ENCODE assay signal across 1 cellular context in the genomic region with DNA sequence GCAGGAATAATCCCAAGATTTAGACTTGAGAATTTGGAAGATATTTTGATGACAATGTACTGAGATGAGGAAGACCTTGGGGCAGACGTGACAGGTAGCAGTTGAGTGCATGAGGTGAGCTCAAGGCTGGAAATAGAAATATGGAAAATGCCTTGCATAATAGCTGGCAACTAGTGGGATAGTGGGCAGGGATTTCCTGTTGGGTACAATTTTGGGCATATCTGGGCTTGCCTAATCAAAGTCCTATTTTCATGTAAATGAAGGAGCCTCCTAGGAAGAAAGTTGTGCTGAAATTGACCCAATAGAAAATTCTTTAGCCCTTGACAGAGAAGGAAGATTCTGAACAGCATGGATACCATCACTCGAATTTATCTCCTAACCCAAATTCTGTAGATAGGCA.
TF ChIP-seq lines count a peak whose summit lies in the region.

No MANE protein-coding gene starts in this region.

TF ChIP-seq in H1, 55 proteins besides CTCF, POLR2A, EP300 and RAD21:
- no peak for TF ChIP-seq JUN (IDR thresholded peaks at IDR 0.05; ENCODE audit: low read depth, low read length)
- TF ChIP-seq PHF8 (conservative IDR thresholded peaks at IDR 0.05; ENCODE audit: low read depth, low read length): no peak
- no peak for TF ChIP-seq FOSL1 (IDR thresholded peaks at IDR 0.05; ENCODE audit: insufficient read depth, low read depth, low read length)
- TF ChIP-seq SIX5 (IDR thresholded peaks at IDR 0.05; ENCODE audit: low read depth, low read length): no peak
- TF ChIP-seq BRCA1 (IDR thresholded peaks at IDR 0.05; ENCODE audit: low read depth, low read length): no peak
- TF ChIP-seq POLR2AphosphoS5 (IDR thresholded peaks at IDR 0.05; ENCODE audit: low read depth, low read length): no peak
- TF ChIP-seq RBBP5 (IDR thresholded peaks at IDR 0.05; ENCODE audit: borderline replicate concordance, low read depth, low read length): no peak
- TF ChIP-seq CHD1 (IDR thresholded peaks at IDR 0.05; ENCODE audit: low read depth, low read length): no peak
TF ChIP-seq in H1: peak in this region for 0.
